ENCODE assay signal across 18 cellular contexts in genomic region chr12:89874146-89874545, GRCh38.
A peak's percentile ranks its signal among the peaks of the same experiment; 100 is the strongest.
DNase-seq lines count a peak whose midpoint lies in the region; ATAC-seq, FAIRE-seq and TF ChIP-seq lines count a peak whose summit lies in the region.
"Had no signal": no experiment of that assay in that cellular context is flagged by ENCODE, and none has a peak within 500 bp of the region (broad histone marks: within the 10 kb centered on the region; RNA-seq: fewer than 3 reads in every experiment).

No MANE protein-coding gene starts in this region.

- H4K8ac ChIP-seq in trophoblast cell (ENCODE audit: low read depth, low read length), result no peak overlapping the region

- peak overlapping the region; percentile 24 for H2AK5ac ChIP-seq in trophoblast cell (ENCODE audit: low read length)

- H3K4me2 ChIP-seq in OCI-LY1 (ENCODE audit: low read length), result peak overlapping the region; percentile 29; the same call in 1 of the 2 replicates
- no peak overlapping the region for H3K4me2 ChIP-seq in fibroblast of lung (ENCODE audit: extremely low read depth, insufficient read depth, low read length)
- no peak overlapping the region for H3K4me2 ChIP-seq in trophoblast cell (ENCODE audit: low read length)

- H2BK12ac ChIP-seq in trophoblast cell (ENCODE audit: low read length), result peak overlapping the region; percentile 80

- peak overlapping the region; percentile 12; the same call in 1 of the 2 replicates for H3K9ac ChIP-seq in OCI-LY1 (ENCODE audit: low read length)
- H3K9ac ChIP-seq in fibroblast of lung (ENCODE audit: insufficient read depth, low read length), result no peak overlapping the region
- no peak overlapping the region for H3K9ac ChIP-seq in trophoblast cell (ENCODE audit: low read length)

- H3K9me2 ChIP-seq in OCI-LY1 (ENCODE audit: low read depth, low read length), result no peaks in the 10 kb centered on the region

- no peaks in the 10 kb centered on the region for H3K79me1 ChIP-seq in trophoblast cell (ENCODE audit: low read length)

- in situ Hi-C loops in HAP-1 (cut with MboI; ENCODE audit: low sequenced_read_pairs), result no loop called here

- H3K9me3 ChIP-seq in OCI-LY1 (ENCODE audit: low read length) (peaks cover 11% of the 10 kb centered on the region), fibroblast of lung (ENCODE audit: control insufficient read depth, insufficient read depth, low read depth, low read length) (no peaks in the 10 kb centered on the region), trophoblast cell (ENCODE audit: insufficient read depth, low read depth, low read length) (no peaks in the 10 kb centered on the region), HAP-1 (no peaks in the 10 kb centered on the region)
- H3K9me3 ChIP-seq: prostate gland had no signal

- no peak overlapping the region for H3K4me3 ChIP-seq in OCI-LY1 (ENCODE audit: low read depth, low read length, poor library complexity, severe bottlenecking)
- no peak overlapping the region for H3K4me3 ChIP-seq in fibroblast of lung (replicated peaks in 1 of 4; ENCODE audit: control extremely low read depth in 1 of 4, insufficient read depth in 1 of 4, low read depth in 3 of 4, low read length in 4 of 4)
- H3K4me3 ChIP-seq in trophoblast cell (ENCODE audit: low read depth, low read length), result no peak overlapping the region
- H3K4me3 ChIP-seq in HAP-1, result no peak overlapping the region
- H3K4me3 ChIP-seq: prostate gland had no signal

- H3K14ac ChIP-seq in trophoblast cell (ENCODE audit: low read length), result peak overlapping the region; percentile 68

- peak; percentile 17 for FAIRE-seq in GM12892 (lab: Jason Lieb, UNC)
- FAIRE-seq: frontal cortex, RCC 7860 had no signal

- no peak for DNase-seq in GM12892 (ENCODE audit: insufficient read length)
- DNase-seq in fibroblast of lung (ENCODE audit: low read depth in 2 of 2), result peak; percentile 51 to 64
- DNase-seq in trophoblast cell, result no peak
- no peak for DNase-seq in putamen (ENCODE audit: low spot score)
- DNase-seq in HAP-1 (ENCODE audit: low spot score in 2 of 2), result no peak
- DNase-seq: activated naive CD8-positive, alpha-beta T cell treated with anti-CD3 and anti-CD28 coated beads, Interleukin-2, amount 50 U/mL, for 24 hours; cerebellar nuclear complex; COR-L47; naive thymus-derived CD4-positive, alpha-beta T cell; NCI-H2081; SW 1271 had no signal

- no peak overlapping the region for H4K12ac ChIP-seq in trophoblast cell (ENCODE audit: low read depth, low read length)

- H3K4me1 ChIP-seq in OCI-LY1 (ENCODE audit: insufficient read depth, low read length, severe bottlenecking), result peaks cover 63% of the 10 kb centered on the region
- no peaks in the 10 kb centered on the region for H3K4me1 ChIP-seq in fibroblast of lung (ENCODE audit: control insufficient read depth, extremely low read depth, insufficient read depth, low read length)
- peaks cover 5 to 6% of the 10 kb centered on the region in 2 experiments for H3K4me1 ChIP-seq in trophoblast cell (ENCODE audit: control insufficient read depth in 1 of 2, insufficient read depth in 2 of 2, low read length in 2 of 2)
- H3K4me1 ChIP-seq in HAP-1, result no peaks in the 10 kb centered on the region
- H3K4me1 ChIP-seq: prostate gland had no signal

- peak overlapping the region; percentile 48 for H2BK120ac ChIP-seq in trophoblast cell (ENCODE audit: insufficient read depth, low read length, poor library complexity)

- 0 out of 2 replicates have a peak, but pooled peaks cover 4% of the 10 kb centered on the region for H3F3A ChIP-seq in OCI-LY1 (ENCODE audit: insufficient read depth, low read length)

- no peak overlapping the region for H3K23ac ChIP-seq in trophoblast cell (ENCODE audit: low read length)

- peak overlapping the region; percentile 62 for H2BK5ac ChIP-seq in trophoblast cell (ENCODE audit: low read depth, low read length, poor library complexity)

- ATAC-seq in HG03439 (IDR thresholded peaks at IDR 0.05; ENCODE audit: unreplicated experiment) (no peak), GM18873 (IDR thresholded peaks at IDR 0.05; ENCODE audit: low FRiP score, unreplicated experiment) (no peak)
- ATAC-seq: activated naive CD8-positive, alpha-beta T cell treated with anti-CD3 and anti-CD28 coated beads, Interleukin-2, amount 50 U/mL, for 24 hours; naive thymus-derived CD4-positive, alpha-beta T cell had no signal

- H3K18ac ChIP-seq in trophoblast cell (ENCODE audit: low read length), result peak overlapping the region; percentile 47

- no peaks in the 10 kb centered on the region for H4K20me1 ChIP-seq in OCI-LY1 (ENCODE audit: insufficient read depth, low read length)
- no peaks in the 10 kb centered on the region for H4K20me1 ChIP-seq in fibroblast of lung (ENCODE audit: control insufficient read depth, extremely low read depth, insufficient read depth, low read length)

- H3K4ac ChIP-seq in trophoblast cell (ENCODE audit: low read depth, low read length), result no peak overlapping the region

- no peak for TF ChIP-seq POLR2A in GM12892 (IDR thresholded peaks at IDR 0.05; ENCODE audit: low read depth, low read length)

- no CpG with 5 or more reads among the region's 5 CpGs for WGBS in trophoblast cell (ENCODE audit: extremely low coverage, insufficient coverage, insufficient read length)

- no peaks in the 10 kb centered on the region for H3K79me2 ChIP-seq in OCI-LY1 (ENCODE audit: insufficient read depth, low read length)
- H3K79me2 ChIP-seq in fibroblast of lung (ENCODE audit: control insufficient read depth, insufficient read depth, low read length), result no peaks in the 10 kb centered on the region
- no peaks in the 10 kb centered on the region for H3K79me2 ChIP-seq in trophoblast cell (ENCODE audit: control insufficient read depth, insufficient read depth, low read length, poor library complexity)

- H2AFZ ChIP-seq in OCI-LY1 (ENCODE audit: low read length), result peak overlapping the region; percentile 13; the same call in 1 of the 2 replicates
- H2AFZ ChIP-seq in fibroblast of lung (ENCODE audit: low read length), result no peak overlapping the region
- no peak overlapping the region for H2AFZ ChIP-seq in trophoblast cell (ENCODE audit: insufficient read depth, low read length, poor library complexity)

- peak overlapping the region; percentile 72 for H3K27ac ChIP-seq in OCI-LY1 (ENCODE audit: low read depth, low read length, poor library complexity, severe bottlenecking)
- no peak overlapping the region for H3K27ac ChIP-seq in fibroblast of lung (ENCODE audit: insufficient read depth, low read length)
- H3K27ac ChIP-seq in trophoblast cell (ENCODE audit: low read depth, low read length), result peak overlapping the region; percentile 25
- H3K27ac ChIP-seq: prostate gland, VCaP had no signal

- TF ChIP-seq CTCF in OCI-LY1 (IDR thresholded peaks at IDR 0.05; ENCODE audit: low read length), result no peak
- no peak for TF ChIP-seq CTCF in fibroblast of lung (conservative IDR thresholded peaks at IDR 0.05 in 1 of 2, IDR thresholded peaks at IDR 0.05 in 1 of 2; ENCODE audit: low read depth in 1 of 2, low read length in 2 of 2)

- no peaks in the 10 kb centered on the region for H3K27me3 ChIP-seq in OCI-LY1 (ENCODE audit: insufficient read depth, low read length)
- H3K27me3 ChIP-seq in fibroblast of lung (ENCODE audit: control insufficient read depth, insufficient read depth, low read length), result no peaks in the 10 kb centered on the region
- H3K27me3 ChIP-seq in trophoblast cell (ENCODE audit: insufficient read depth, low read length), result no peaks in the 10 kb centered on the region
- H3K27me3 ChIP-seq in HAP-1 (ENCODE audit: low read depth), result peaks cover 5% of the 10 kb centered on the region

- peak overlapping the region; percentile 77 for H4K91ac ChIP-seq in trophoblast cell (ENCODE audit: low read depth, low read length)

- no peaks in the 10 kb centered on the region for H3K36me3 ChIP-seq in OCI-LY1 (ENCODE audit: insufficient read depth, low read length)
- H3K36me3 ChIP-seq in fibroblast of lung (ENCODE audit: control insufficient read depth, insufficient read depth, low read length), result no peaks in the 10 kb centered on the region
- peaks cover 0 to 3% of the 10 kb centered on the region in 2 experiments for H3K36me3 ChIP-seq in trophoblast cell (ENCODE audit: control insufficient read depth in 1 of 2, insufficient read depth in 2 of 2, low read length in 2 of 2)
- no peaks in the 10 kb centered on the region for H3K36me3 ChIP-seq in HAP-1 (replicated peaks)
- H3K36me3 ChIP-seq: prostate gland had no signal

Comparison
In these comparisons a context has a peak if more than half of its experiments do, and no peak if none do; other contexts are left out.
1. DNase-seq: peak in fibroblast of lung (2 of 2); none in GM12892 (single experiment), trophoblast cell (0 of 2), putamen (single experiment) and HAP-1 (0 of 2).